ENCODE assay signal across 10 cellular contexts in genomic region chr2:234003972-234004617, GRCh38. TPM values are rescaled to one million over a fixed set of nuclear protein-coding genes. Genes with fewer than 3 reads are reported as not detected.
DNase-seq lines count a peak whose midpoint lies in the region; ATAC-seq lines count a peak whose summit lies in the region.
"Had no signal": no experiment of that assay in that cellular context is flagged by ENCODE, and none has a peak within 500 bp of the region (broad histone marks: within the 10 kb centered on the region; RNA-seq: fewer than 3 reads in every experiment).

No MANE protein-coding gene starts in this region.

- no peaks in the 10 kb centered on the region for H3K36me3 Mint-ChIP-seq in activated naive CD8-positive, alpha-beta T cell treated with anti-CD3 and anti-CD28 coated beads, Interleukin-2, amount 50 U/mL, for 24 hours (ENCODE audit: low read depth)

- peaks cover 36% of the 10 kb centered on the region for H3K4me1 Mint-ChIP-seq in activated naive CD8-positive, alpha-beta T cell treated with anti-CD3 and anti-CD28 coated beads, Interleukin-2, amount 50 U/mL, for 24 hours
- H3K4me1 Mint-ChIP-seq: neural crest cell had no signal

- no peaks in the 10 kb centered on the region for H3K9me3 Mint-ChIP-seq in activated naive CD8-positive, alpha-beta T cell treated with anti-CD3 and anti-CD28 coated beads, Interleukin-2, amount 50 U/mL, for 24 hours
- H3K9me3 Mint-ChIP-seq: neural crest cell had no signal

- H3K4me3 Mint-ChIP-seq in activated naive CD8-positive, alpha-beta T cell treated with anti-CD3 and anti-CD28 coated beads, Interleukin-2, amount 50 U/mL, for 24 hours = no peak overlapping the region
- H3K4me3 Mint-ChIP-seq: neural crest cell had no signal

- DNase-seq in DMS 273 treated with DMSO at 0.1 percent for 48 hours (lab: John Stamatoyannopoulos, UW) (peak; percentile 3), M059J (ENCODE audit: low read depth) (peak; percentile 95), kidney tubule cell (ENCODE audit: low spot score) (peak; percentile 88), DMS153 treated with DMSO at 0.1 percent for 48 hours (lab: John Stamatoyannopoulos, UW; ENCODE audit: unreplicated experiment) (no peak), NCI-H1694 (lab: John Stamatoyannopoulos, UW) (no peak), SKM-1 (lab: John Stamatoyannopoulos, UW; ENCODE audit: unreplicated experiment) (no peak)
- peak; percentile 42 for DNase-seq in activated naive CD8-positive, alpha-beta T cell treated with anti-CD3 and anti-CD28 coated beads, Interleukin-2, amount 50 U/mL, for 24 hours

- ATAC-seq in activated naive CD8-positive, alpha-beta T cell treated with anti-CD3 and anti-CD28 coated beads, Interleukin-2, amount 50 U/mL, for 24 hours = peak; percentile 72
- no peak for ATAC-seq in HG02610 (IDR thresholded peaks at IDR 0.05; ENCODE audit: unreplicated experiment)

- H3K27ac Mint-ChIP-seq in activated naive CD8-positive, alpha-beta T cell treated with anti-CD3 and anti-CD28 coated beads, Interleukin-2, amount 50 U/mL, for 24 hours = peak overlapping the region; percentile 17

- H3K27me3 Mint-ChIP-seq in activated naive CD8-positive, alpha-beta T cell treated with anti-CD3 and anti-CD28 coated beads, Interleukin-2, amount 50 U/mL, for 24 hours = no peaks in the 10 kb centered on the region

RNA-seq across cellular contexts. Expression of gene SPP2, which starts 46.4 kb away (rescaled TPM):
- 0.27 TPM in 1 of 2 replicates, not detected in the other for total RNA-seq in M059J (2014; rRNA removed; shearing (Covaris generic))
- total RNA-seq: ascending aorta, neural crest cell had no signal

Comparison
In these comparisons a context has a peak if more than half of its experiments do, and no peak if none do; other contexts are left out.
1. DNase-seq: peak in DMS 273 treated with DMSO at 0.1 percent for 48 hours (single experiment), M059J (single experiment), activated naive CD8-positive, alpha-beta T cell treated with anti-CD3 and anti-CD28 coated beads, Interleukin-2, amount 50 U/mL, for 24 hours (single experiment) and kidney tubule cell (single experiment); none in DMS153 treated with DMSO at 0.1 percent for 48 hours (single experiment), NCI-H1694 (single experiment) and SKM-1 (single experiment).